In genomic region chr5:81558188-81558587, GRCh38 we compare ENCODE assay signal across 14 cellular contexts.
DNase-seq lines count a peak whose midpoint lies in the region; ATAC-seq and TF ChIP-seq lines count a peak whose summit lies in the region.
"Had no signal": no experiment of that assay in that cellular context is flagged by ENCODE, and none has a peak within 500 bp of the region (broad histone marks: within the 10 kb centered on the region; RNA-seq: fewer than 3 reads in every experiment).

No MANE protein-coding gene starts in this region.

- intact Hi-C loops in CD4-positive, alpha-beta T cell (cut with DNase I, micrococcal nuclease) = no loop called here

- H4K5ac ChIP-seq in mesendoderm (ENCODE audit: low read length) = no peak overlapping the region

- H2AK5ac ChIP-seq in mesendoderm (ENCODE audit: low read length) = no peak overlapping the region

- H3K9ac ChIP-seq in mesendoderm (ENCODE audit: low read length) = no peak overlapping the region

- no peak overlapping the region for H3K4me3 ChIP-seq in LNCaP clone FGC (ENCODE audit: low read depth, low read length)
- no peak overlapping the region for H3K4me3 ChIP-seq in mesendoderm (ENCODE audit: low read length)
- H3K4me3 ChIP-seq: GM12878, HAP-1 had no signal

- no peaks in the 10 kb centered on the region for H3K79me1 ChIP-seq in mesendoderm (ENCODE audit: low read length)

- no peak overlapping the region for H4K8ac ChIP-seq in mesendoderm (ENCODE audit: low read depth, low read length)

- no peak overlapping the region for H3K23ac ChIP-seq in mesendoderm (ENCODE audit: low read length)

- no peak overlapping the region for H3K4me2 ChIP-seq in mesendoderm (ENCODE audit: low read length)

- WGBS in mesendoderm (ENCODE audit: extremely low coverage, insufficient coverage, low lambda C conversion rate) = no CpG with 5 or more reads among the region's 1 CpG

- no peak overlapping the region for H3K4me3 Mint-ChIP-seq in CD4-positive, alpha-beta T cell
- no peak overlapping the region for H3K4me3 Mint-ChIP-seq in nephron progenitor cell
- H3K4me3 Mint-ChIP-seq: CD14-positive monocyte; CD8-positive, alpha-beta memory T cell; IgD-negative memory B cell had no signal

- no peak overlapping the region for H3K27ac ChIP-seq in CD4-positive, alpha-beta T cell (ENCODE audit: low read depth, low read length)
- no peak overlapping the region for H3K27ac ChIP-seq in mesendoderm (ENCODE audit: low read depth, low read length)

- H3K27me3 ChIP-seq in CD4-positive, alpha-beta T cell (ENCODE audit: control insufficient read depth, insufficient read depth, low read length) = no peaks in the 10 kb centered on the region
- H3K27me3 ChIP-seq in mesendoderm (ENCODE audit: insufficient read depth, low read length, poor library complexity) = no peaks in the 10 kb centered on the region
- H3K27me3 ChIP-seq: BE2C had no signal

- no peak for TF ChIP-seq CTCF in CD4-positive, alpha-beta T cell (IDR thresholded peaks at IDR 0.05)
- TF ChIP-seq CTCF in LNCaP clone FGC (IDR thresholded peaks at IDR 0.05; ENCODE audit: control insufficient read depth, extremely low read depth, insufficient read depth) (no peak), nephron progenitor cell (IDR thresholded peaks at IDR 0.05) (no peak)

- H3K27me3 Mint-ChIP-seq in CD4-positive, alpha-beta T cell = no peaks in the 10 kb centered on the region
- H3K27me3 Mint-ChIP-seq in nephron progenitor cell (ENCODE audit: low read depth, poor library complexity) = no peaks in the 10 kb centered on the region
- H3K27me3 Mint-ChIP-seq: CD8-positive, alpha-beta memory T cell; IgD-negative memory B cell had no signal

- no peak overlapping the region for H2BK5ac ChIP-seq in mesendoderm (ENCODE audit: low read length)

- no peak overlapping the region for H2BK15ac ChIP-seq in mesendoderm (replicated peaks; ENCODE audit: low read depth)

- no peaks in the 10 kb centered on the region for H3K79me2 ChIP-seq in mesendoderm (ENCODE audit: control insufficient read depth, insufficient read depth, low read length)

- H3K9me3 Mint-ChIP-seq in CD4-positive, alpha-beta T cell = no peaks in the 10 kb centered on the region
- no peaks in the 10 kb centered on the region for H3K9me3 Mint-ChIP-seq in nephron progenitor cell
- H3K9me3 Mint-ChIP-seq: CD14-positive monocyte; CD8-positive, alpha-beta memory T cell; IgD-negative memory B cell had no signal

- no peaks in the 10 kb centered on the region for H3K4me1 ChIP-seq in mesendoderm (ENCODE audit: control insufficient read depth, low read depth, low read length)
- H3K4me1 ChIP-seq: Caco-2, HAP-1 had no signal

- H3K4me1 Mint-ChIP-seq in CD4-positive, alpha-beta T cell (ENCODE audit: low read depth) = peaks cover 33% of the 10 kb centered on the region
- peaks cover 5% of the 10 kb centered on the region for H3K4me1 Mint-ChIP-seq in nephron progenitor cell

- H3K9me3 ChIP-seq in CD4-positive, alpha-beta T cell (ENCODE audit: control insufficient read depth, low read length) = no peaks in the 10 kb centered on the region
- H3K9me3 ChIP-seq: BE2C, Caco-2, HAP-1 had no signal

- no peak for DNase-seq in CD4-positive, alpha-beta T cell
- DNase-seq in LNCaP clone FGC (ENCODE audit: low read depth) = peak; percentile 54
- peak; percentile 1 for DNase-seq in NCI-H2196 treated with DMSO at 0.1 percent for 48 hours (lab: John Stamatoyannopoulos, UW; ENCODE audit: unreplicated experiment)
- DNase-seq in nephron progenitor cell = no peak
- DNase-seq in mesendoderm = no peak
- DNase-seq in germinal center (ENCODE audit: low spot score) = no peak
- DNase-seq: BE2C; Caco-2; CD8-positive, alpha-beta memory T cell had no signal

- H3K4ac ChIP-seq in mesendoderm (ENCODE audit: low read depth, low read length) = no peak overlapping the region

- no peak overlapping the region for H2BK120ac ChIP-seq in mesendoderm (ENCODE audit: low read depth, low read length)

- POLR2A ChIA-PET in CD4-positive, alpha-beta T cell (lab: Charles Lee) = no interaction called here

- no peak overlapping the region for H3K56ac ChIP-seq in mesendoderm (ENCODE audit: low read length)

- H3K27ac Mint-ChIP-seq in CD4-positive, alpha-beta T cell = peak overlapping the region; percentile 26
- H3K27ac Mint-ChIP-seq in nephron progenitor cell = peak overlapping the region; percentile 61
- H3K27ac Mint-ChIP-seq: CD14-positive monocyte; CD8-positive, alpha-beta memory T cell had no signal

- CTCF ChIA-PET in CD4-positive, alpha-beta T cell (lab: Charles Lee) = no interaction called here

- no peak for ATAC-seq in CD4-positive, alpha-beta T cell (ENCODE audit: poor library complexity)
- no peak for ATAC-seq in GM18867 (IDR thresholded peaks at IDR 0.05; ENCODE audit: unreplicated experiment)
- ATAC-seq: GM12878 had no signal

- H3K36me3 ChIP-seq in mesendoderm (ENCODE audit: control insufficient read depth, insufficient read depth, low read length) = no peaks in the 10 kb centered on the region
- H3K36me3 ChIP-seq: BE2C, HAP-1 had no signal

- H3K36me3 Mint-ChIP-seq in CD4-positive, alpha-beta T cell (ENCODE audit: low read depth) = peaks cover 12% of the 10 kb centered on the region
- H3K36me3 Mint-ChIP-seq in nephron progenitor cell (ENCODE audit: low read depth) = peaks cover 9% of the 10 kb centered on the region
- H3K36me3 Mint-ChIP-seq: CD8-positive, alpha-beta memory T cell; IgD-negative memory B cell had no signal

- H3K18ac ChIP-seq in mesendoderm (ENCODE audit: low read length) = no peak overlapping the region

Comparison
In these comparisons a context has a peak if more than half of its experiments do, and no peak if none do; other contexts are left out.
1. DNase-seq: peak in LNCaP clone FGC (single experiment) and NCI-H2196 treated with DMSO at 0.1 percent for 48 hours (single experiment); none in CD4-positive, alpha-beta T cell (0 of 10), nephron progenitor cell (single experiment), mesendoderm (single experiment) and germinal center (single experiment).